Comparison of ENCODE assay signal across 8 cellular contexts in genomic region chr11:118622376-118623290, GRCh38. TPM values are rescaled to one million over a fixed set of nuclear protein-coding genes. Genes with fewer than 3 reads are reported as not detected.
DNase-seq lines count a peak whose midpoint lies in the region; ATAC-seq, FAIRE-seq and TF ChIP-seq lines count a peak whose summit lies in the region.

No MANE protein-coding gene starts in this region.

- DNase-seq in AG04449 (ENCODE audit: low read depth, low spot score) (peak; percentile 40), adipocyte (ENCODE audit: low read depth) (peak; percentile 83), right cardiac atrium (peak; percentile 69 to 83 (median 77)), small intestine (peak; percentile 63), NOMO-1 treated with DMSO at 0.1 percent for 48 hours (lab: John Stamatoyannopoulos, UW; ENCODE audit: unreplicated experiment) (no peak)
- DNase-seq in stimulated activated naive CD8-positive, alpha-beta T cell treated with anti-CD3 and anti-CD28 coated beads, Interleukin-15, amount 100 ng/mL, for 72 hours, result no peak
- no peak for DNase-seq in activated T-cell treated with anti-CD3 and anti-CD28 coated beads, Interleukin-2, amount 50 U/mL, for 4 hours

- POLR2A ChIA-PET in AG04449 (lab: Yijun Ruan, JAX), result interaction anchor here (0.7 to 6.7 kb wide), 10 partner anchors 9 to 36 kb away, joined by 3 to 172 read pairs (median 4); partner anchors contain the start of gene PHLDB1

- H3K36me3 ChIP-seq in Loucy (ENCODE audit: insufficient read depth, low read length) (no peaks in the 10 kb centered on the region), adipocyte (ENCODE audit: control insufficient read depth, insufficient read depth, low read length, severe bottlenecking) (peaks cover 38% of the 10 kb centered on the region), small intestine (ENCODE audit: control insufficient read depth in 2 of 2, insufficient read depth in 2 of 2, low read length in 2 of 2) (no peaks in the 10 kb centered on the region)

- H2AFZ ChIP-seq in Loucy (ENCODE audit: low read length), result no peak overlapping the region

- H3F3A ChIP-seq in Loucy (ENCODE audit: low read depth), result no peaks in the 10 kb centered on the region

- ATAC-seq in right cardiac atrium, result peak; percentile 5 to 31
- ATAC-seq in stimulated activated naive CD8-positive, alpha-beta T cell treated with anti-CD3 and anti-CD28 coated beads, Interleukin-15, amount 100 ng/mL, for 72 hours, result no peak
- ATAC-seq in activated T-cell treated with anti-CD3 and anti-CD28 coated beads, Interleukin-2, amount 50 U/mL, for 4 hours, result no peak

- H3K4me3 Mint-ChIP-seq in stimulated activated naive CD8-positive, alpha-beta T cell treated with anti-CD3 and anti-CD28 coated beads, Interleukin-15, amount 100 ng/mL, for 72 hours, result no peak overlapping the region
- no peak overlapping the region for H3K4me3 Mint-ChIP-seq in activated T-cell treated with anti-CD3 and anti-CD28 coated beads, Interleukin-2, amount 50 U/mL, for 4 hours

- H3K27me3 ChIP-seq in Loucy (ENCODE audit: insufficient read depth, low read length, poor library complexity, severe bottlenecking) (no peaks in the 10 kb centered on the region), adipocyte (replicated peaks; ENCODE audit: control insufficient read depth, insufficient read depth, low read length) (no peaks in the 10 kb centered on the region), right cardiac atrium (ENCODE audit: control insufficient read depth, insufficient read depth) (no peaks in the 10 kb centered on the region), small intestine (ENCODE audit: control insufficient read depth in 2 of 2, insufficient read depth in 2 of 2, low read length in 2 of 2) (no peaks in the 10 kb centered on the region)

- intact Hi-C loops in right cardiac atrium (cut with DNase I), result no loop called here

- peak overlapping the region; percentile 78 for H3K4me3 ChIP-seq in AG04449 (ENCODE audit: low read depth, low read length)
- H3K4me3 ChIP-seq in Loucy (ENCODE audit: low read length, poor library complexity, severe bottlenecking), result peak overlapping the region; percentile 78
- peak overlapping the region; percentile 81 for H3K4me3 ChIP-seq in adipocyte (ENCODE audit: low read length)
- H3K4me3 ChIP-seq in right cardiac atrium (ENCODE audit: low read length), result no peak overlapping the region
- H3K4me3 ChIP-seq in small intestine (ENCODE audit: low read depth in 1 of 2, low read length in 2 of 2), result no peak overlapping the region

- H3K4me1 ChIP-seq in Loucy (ENCODE audit: insufficient read depth, low read length, poor library complexity, severe bottlenecking) (peaks cover 34% of the 10 kb centered on the region), adipocyte (ENCODE audit: control insufficient read depth, insufficient read depth, low read length) (peaks cover 72% of the 10 kb centered on the region), right cardiac atrium (ENCODE audit: control insufficient read depth, insufficient read depth, low read length) (peaks cover 26% of the 10 kb centered on the region), small intestine (ENCODE audit: control insufficient read depth in 2 of 2, insufficient read depth in 1 of 2, low read depth in 1 of 2, low read length in 1 of 2) (peaks cover 2 to 16% of the 10 kb centered on the region in 2 donors)

- H3K27ac ChIP-seq in right cardiac atrium (ENCODE audit: low read length) (peak overlapping the region; percentile 84), small intestine (ENCODE audit: low read depth in 1 of 2, low read length in 1 of 2) (peak overlapping the region in 1 of 2 donors; percentile 36)

- H3K9me2 ChIP-seq in Loucy (replicated peaks; ENCODE audit: low read depth, low read length), result no peaks in the 10 kb centered on the region

- H3K9ac ChIP-seq in Loucy (ENCODE audit: low read depth, low read length, poor library complexity, severe bottlenecking) (peak overlapping the region; percentile 76), adipocyte (ENCODE audit: low read length) (peak overlapping the region; percentile 89)

- H3K79me2 ChIP-seq in Loucy (ENCODE audit: insufficient read depth, low read length), result no peaks in the 10 kb centered on the region

- H3K4me1 Mint-ChIP-seq in stimulated activated naive CD8-positive, alpha-beta T cell treated with anti-CD3 and anti-CD28 coated beads, Interleukin-15, amount 100 ng/mL, for 72 hours, result peaks cover 18% of the 10 kb centered on the region
- peaks cover 12% of the 10 kb centered on the region for H3K4me1 Mint-ChIP-seq in activated T-cell treated with anti-CD3 and anti-CD28 coated beads, Interleukin-2, amount 50 U/mL, for 4 hours (ENCODE audit: low read depth)

- no peaks in the 10 kb centered on the region for H4K20me1 ChIP-seq in Loucy (ENCODE audit: insufficient read depth, low read length, poor library complexity, severe bottlenecking)

- H3K4me2 ChIP-seq in Loucy (ENCODE audit: low read depth, low read length, poor library complexity, severe bottlenecking), result peak overlapping the region; percentile 88

- FAIRE-seq in small intestine (lab: Jason Lieb, UNC), result no peak

- H3K27me3 Mint-ChIP-seq in stimulated activated naive CD8-positive, alpha-beta T cell treated with anti-CD3 and anti-CD28 coated beads, Interleukin-15, amount 100 ng/mL, for 72 hours, result peaks cover 27% of the 10 kb centered on the region
- peaks cover 17% of the 10 kb centered on the region for H3K27me3 Mint-ChIP-seq in activated T-cell treated with anti-CD3 and anti-CD28 coated beads, Interleukin-2, amount 50 U/mL, for 4 hours (ENCODE audit: low read depth)

- peaks cover 1% of the 10 kb centered on the region for H3K36me3 Mint-ChIP-seq in activated T-cell treated with anti-CD3 and anti-CD28 coated beads, Interleukin-2, amount 50 U/mL, for 4 hours (ENCODE audit: insufficient read depth)

- no peaks in the 10 kb centered on the region for H3K9me3 Mint-ChIP-seq in stimulated activated naive CD8-positive, alpha-beta T cell treated with anti-CD3 and anti-CD28 coated beads, Interleukin-15, amount 100 ng/mL, for 72 hours
- no peaks in the 10 kb centered on the region for H3K9me3 Mint-ChIP-seq in activated T-cell treated with anti-CD3 and anti-CD28 coated beads, Interleukin-2, amount 50 U/mL, for 4 hours

- CTCF ChIA-PET in AG04449 (lab: Yijun Ruan, JAX), result interaction anchor here (0.7 to 12.0 kb wide), 7 partner anchors 10 to 40 kb away, joined by 3 to 138 read pairs (median 3); partner anchors contain the start of gene PHLDB1

- H3K9me3 ChIP-seq in Loucy (ENCODE audit: insufficient read depth, low read depth, low read length) (no peaks in the 10 kb centered on the region), adipocyte (ENCODE audit: control insufficient read depth, low read length) (no peaks in the 10 kb centered on the region), right cardiac atrium (ENCODE audit: control insufficient read depth, low read length) (no peaks in the 10 kb centered on the region), small intestine (ENCODE audit: control insufficient read depth, low read depth) (no peaks in the 10 kb centered on the region)

- TF ChIP-seq CTCF in AG04449 (IDR thresholded peaks at IDR 0.05; ENCODE audit: insufficient read depth, low read length, missing control alignments), result no peak
- TF ChIP-seq CTCF in Loucy (conservative IDR thresholded peaks at IDR 0.05; ENCODE audit: low read length), result no peak

- 39% methylated on average over 9 of the region's 9 CpGs for WGBS in right cardiac atrium
- 26 to 50% (median 47%) methylated on average over 9 of the region's 9 CpGs for WGBS in small intestine, 3 donors

- H3K27ac Mint-ChIP-seq in stimulated activated naive CD8-positive, alpha-beta T cell treated with anti-CD3 and anti-CD28 coated beads, Interleukin-15, amount 100 ng/mL, for 72 hours, result peak overlapping the region in 1 of 2 donors; percentile 23

RNA-seq across cellular contexts. Expression of gene PHLDB1, which starts 15.2 kb away (rescaled TPM):
- total RNA-seq in right cardiac atrium, result 100 to 1,000 TPM; 123 to 177 (median 136) TPM
- polyA plus RNA-seq in right cardiac atrium (110 TPM), small intestine (10 to 100 TPM; 14.1 to 30.7 (median 15.1) TPM)
- 1 to 10 TPM in 2 of 3 donors, under 1 TPM in 1; 0.90 to 1.9 (median 1.3) TPM for total RNA-seq in activated T-cell treated with anti-CD3 and anti-CD28 coated beads, Interleukin-2, amount 50 U/mL, for 4 hours

RNA-seq across cellular contexts. Expression of gene ARCN1, which starts 50.4 kb away (rescaled TPM):
- 100 to 1,000 TPM in 2 of 4 donors, 10 to 100 TPM in 2; 90.3 to 138 (median 101) TPM for total RNA-seq in right cardiac atrium
- polyA plus RNA-seq in right cardiac atrium (69.1 TPM), small intestine (100 to 1,000 TPM in 2 of 3 donors, 10 to 100 TPM in 1; 79.7 to 125 (median 103) TPM)
- 100 to 1,000 TPM; 180 to 190 (median 183) TPM for total RNA-seq in activated T-cell treated with anti-CD3 and anti-CD28 coated beads, Interleukin-2, amount 50 U/mL, for 4 hours

RNA-seq across cellular contexts. Expression of gene TREH, which starts 56.8 kb away (rescaled TPM):
- not detected for total RNA-seq in right cardiac atrium
- 1.2 TPM for polyA plus RNA-seq in right cardiac atrium
- polyA plus RNA-seq in small intestine, result 10 to 100 TPM; 14.6 to 88.6 (median 64.0) TPM
- not detected for total RNA-seq in activated T-cell treated with anti-CD3 and anti-CD28 coated beads, Interleukin-2, amount 50 U/mL, for 4 hours

RNA-seq across cellular contexts. Expression of gene IFT46, which starts 56.9 kb away (rescaled TPM):
- 10 to 100 TPM; 15.2 to 27.4 (median 20.1) TPM for total RNA-seq in right cardiac atrium
- polyA plus RNA-seq in right cardiac atrium (21.6 TPM), small intestine (1 to 10 TPM; 5.8 to 9.5 (median 7.3) TPM)
- total RNA-seq in activated T-cell treated with anti-CD3 and anti-CD28 coated beads, Interleukin-2, amount 50 U/mL, for 4 hours, result 10 to 100 TPM; 22.5 to 29.7 (median 23.2) TPM

Comparison
In these comparisons a context has a peak if more than half of its experiments do, and no peak if none do; other contexts are left out.
1. DNase-seq: peak in AG04449 (single experiment), adipocyte (single experiment), right cardiac atrium (3 of 3) and small intestine (single experiment); none in NOMO-1 treated with DMSO at 0.1 percent for 48 hours (single experiment), stimulated activated naive CD8-positive, alpha-beta T cell treated with anti-CD3 and anti-CD28 coated beads, Interleukin-15, amount 100 ng/mL, for 72 hours (0 of 2) and activated T-cell treated with anti-CD3 and anti-CD28 coated beads, Interleukin-2, amount 50 U/mL, for 4 hours (single experiment).
2. H3K4me3 ChIP-seq: peak in AG04449 (single experiment), Loucy (single experiment) and adipocyte (single experiment); none in right cardiac atrium (single experiment) and small intestine (0 of 2).
3. ATAC-seq: peak in right cardiac atrium (2 of 2); none in stimulated activated naive CD8-positive, alpha-beta T cell treated with anti-CD3 and anti-CD28 coated beads, Interleukin-15, amount 100 ng/mL, for 72 hours (single experiment) and activated T-cell treated with anti-CD3 and anti-CD28 coated beads, Interleukin-2, amount 50 U/mL, for 4 hours (0 of 2).
4. RNA of gene PHLDB1, which starts 15.2 kb away (total RNA-seq): 123 to 177 TPM in right cardiac atrium; 0.90 to 1.9 TPM in activated T-cell treated with anti-CD3 and anti-CD28 coated beads, Interleukin-2, amount 50 U/mL, for 4 hours; every median in the first group is over 10 times any median in the second.